14 cellular contexts compared by ENCODE assay signal in genomic region chr3:32124977-32125376, GRCh38. TPM values are rescaled to one million over a fixed set of nuclear protein-coding genes. Genes with fewer than 3 reads are reported as not detected.
A peak's percentile ranks its signal among the peaks of the same experiment; 100 is the strongest.
DNase-seq lines count a peak whose midpoint lies in the region; TF ChIP-seq lines count a peak whose summit lies in the region.
"Had no signal": no experiment of that assay in that cellular context is flagged by ENCODE, and none has a peak within 500 bp of the region (broad histone marks: within the 10 kb centered on the region; RNA-seq: fewer than 3 reads in every experiment).

No MANE protein-coding gene starts in this region.

- H3K27me3 Mint-ChIP-seq in H9 (ENCODE audit: low read depth), result no peaks in the 10 kb centered on the region
- H3K27me3 Mint-ChIP-seq: CD4-positive, alpha-beta T cell; IgD-negative memory B cell had no signal

- H3K36me3 Mint-ChIP-seq in H9 (ENCODE audit: insufficient read depth in 1 of 3, low read depth in 3 of 3), result no peaks in the 10 kb centered on the region

- peak overlapping the region; percentile 88 for H3K27ac ChIP-seq in left ventricle myocardium inferior (replicated peaks)
- no peak overlapping the region for H3K27ac ChIP-seq in H9 (ENCODE audit: insufficient read length, low read depth, low read length)
- H3K27ac ChIP-seq: C4-2B had no signal

- H4K5ac ChIP-seq in H9 (ENCODE audit: insufficient read length, low read depth, low read length), result no peak overlapping the region

- no peak for TF ChIP-seq CTCF in left ventricle myocardium inferior (IDR thresholded peaks at IDR 0.05; ENCODE audit: borderline replicate concordance)
- no peak for TF ChIP-seq CTCF in H9 (conservative IDR thresholded peaks at IDR 0.05)

- no peak overlapping the region for H3K4ac ChIP-seq in H9 (ENCODE audit: low read depth, low read length)

- intact Hi-C loops in left ventricle myocardium inferior (cut with micrococcal nuclease) (no loop called here), cardiac septum (cut with DNase I) (loop anchor here (5.0 to 10.0 kb wide), 2 partner anchors 78 to 510 kb away; no protein-coding TSS in a partner anchor)

- H3K9me3 Mint-ChIP-seq in H9, result no peaks in the 10 kb centered on the region; a peak in 1 of 5 replicates
- H3K9me3 Mint-ChIP-seq: CD4-positive, alpha-beta T cell; IgD-negative memory B cell had no signal

- H2BK15ac ChIP-seq in H9 (ENCODE audit: low read depth, low read length), result no peak overlapping the region

- no peaks in the 10 kb centered on the region for H3K27me3 ChIP-seq in left ventricle myocardium inferior (ENCODE audit: low read depth)
- H3K27me3 ChIP-seq in H9 (ENCODE audit: insufficient read depth, low read length), result no peaks in the 10 kb centered on the region

- H3K79me1 ChIP-seq in H9 (ENCODE audit: insufficient read depth, low read depth, low read length, poor library complexity, severe bottlenecking), result no peaks in the 10 kb centered on the region

- DNase-seq in left ventricle myocardium inferior (no peak), cardiac septum (ENCODE audit: low spot score) (no peak), Ammon's horn (ENCODE audit: low spot score) (peak; percentile 37), left kidney (ENCODE audit: low read depth, low spot score) (peak; percentile 44), H9 (no peak)
- DNase-seq in stimulated activated CD4-positive, alpha-beta T cell treated with anti-CD3 and anti-CD28 coated beads, Interleukin-12 subunit alpha, Interleukin-12 subunit beta, amount 100 ng/mL, for 4 hours, result no peak
- DNase-seq: CD4-positive, alpha-beta T cell; DMS79 treated with DMSO at 0.1 percent for 48 hours; EL; GOT3; H7 had no signal

- H3K9ac ChIP-seq in H9 (ENCODE audit: extremely low read depth, insufficient read length, low read length), result no peak overlapping the region

- no CpG with 5 or more reads among the region's 2 CpGs for WGBS in H9 (ENCODE audit: extremely low coverage, insufficient read length, low lambda C conversion rate)

- H3K79me2 ChIP-seq in H9 (ENCODE audit: insufficient read depth, low read length), result no peaks in the 10 kb centered on the region

- no peak overlapping the region for H2AFZ ChIP-seq in H9 (ENCODE audit: low read length)

- no peak overlapping the region for H3K4me2 ChIP-seq in H9 (ENCODE audit: insufficient read depth, insufficient read length, low read length)

- H3K36me3 ChIP-seq in left ventricle myocardium inferior, result peaks cover 5% of the 10 kb centered on the region

- no peak overlapping the region for H3K56ac ChIP-seq in H9 (ENCODE audit: insufficient read length, low read depth, low read length)

- H3K4me1 ChIP-seq in left ventricle myocardium inferior (peaks cover 72% of the 10 kb centered on the region), H9 (ENCODE audit: insufficient read depth, low read length) (no peaks in the 10 kb centered on the region; the same call in 1 of the 2 replicates)

- no peak overlapping the region for H4K91ac ChIP-seq in H9 (ENCODE audit: insufficient read length, low read depth, low read length)

- H3K27ac Mint-ChIP-seq in H9, result no peak overlapping the region; a peak in 1 of 7 replicates
- H3K27ac Mint-ChIP-seq: CD4-positive, alpha-beta T cell; IgD-negative memory B cell had no signal

- no peak overlapping the region for H3K4me3 Mint-ChIP-seq in H9
- H3K4me3 Mint-ChIP-seq: CD4-positive, alpha-beta T cell; IgD-negative memory B cell had no signal

- H4K8ac ChIP-seq in H9 (replicated peaks; ENCODE audit: insufficient read length, low read depth, low read length), result no peak overlapping the region

- H3K4me1 Mint-ChIP-seq in H9, result peaks cover 3 to 4% of the 10 kb centered on the region in 2 experiments; a peak in 2 of 4 replicates

- H2BK120ac ChIP-seq in H9 (ENCODE audit: low read depth, low read length, poor library complexity, severe bottlenecking), result no peak overlapping the region

- H3K9me3 ChIP-seq in left ventricle myocardium inferior (replicated peaks), result no peaks in the 10 kb centered on the region
- no peaks in the 10 kb centered on the region for H3K9me3 ChIP-seq in H9 (ENCODE audit: control insufficient read depth, low read depth, low read length)

- H3T11ph ChIP-seq in H9 (ENCODE audit: low read length), result no peak overlapping the region

- no peak overlapping the region for H3K23ac ChIP-seq in H9 (ENCODE audit: insufficient read length, low read depth, low read length)

- no peaks in the 10 kb centered on the region for H3K23me2 ChIP-seq in H9 (ENCODE audit: insufficient read length, low read depth, low read length, poor library complexity, severe bottlenecking)

- no peak overlapping the region for H2BK12ac ChIP-seq in H9 (ENCODE audit: insufficient read length, low read depth, low read length)

- no peak overlapping the region for H2AK5ac ChIP-seq in H9 (ENCODE audit: insufficient read length, low read length)

- no peak overlapping the region for H2BK20ac ChIP-seq in H9 (ENCODE audit: low read depth, low read length, poor library complexity, severe bottlenecking)

- H4K20me1 ChIP-seq in H9 (ENCODE audit: control insufficient read depth, insufficient read depth, insufficient read length), result no peaks in the 10 kb centered on the region

- H3K14ac ChIP-seq in H9 (ENCODE audit: insufficient read depth, low read length), result no peak overlapping the region

- no peak overlapping the region for H3K18ac ChIP-seq in H9 (ENCODE audit: insufficient read length, low read depth, low read length)

- no peak overlapping the region for H3K4me3 ChIP-seq in left ventricle myocardium inferior
- H3K4me3 ChIP-seq: GM12878 had no signal

- no peak overlapping the region for H2BK5ac ChIP-seq in H9 (ENCODE audit: insufficient read length, low read length)

RNA-seq across cellular contexts. Expression of gene GPD1L, which starts 18.6 kb away (rescaled TPM):
- 437 TPM for total RNA-seq in left ventricle myocardium inferior
- total RNA-seq in cardiac septum, result 161 TPM
- total RNA-seq in H9 (2021), result 3.7 and 4.0 TPM in 2 replicates

Comparison
In these comparisons a context has a peak if more than half of its experiments do, and no peak if none do; other contexts are left out.
1. DNase-seq: peak in Ammon's horn (single experiment) and left kidney (single experiment); none in left ventricle myocardium inferior (single experiment), cardiac septum (single experiment), stimulated activated CD4-positive, alpha-beta T cell treated with anti-CD3 and anti-CD28 coated beads, Interleukin-12 subunit alpha, Interleukin-12 subunit beta, amount 100 ng/mL, for 4 hours (single experiment) and H9 (single experiment).
2. RNA of gene GPD1L, which starts 18.6 kb away (total RNA-seq): 437 TPM in left ventricle myocardium inferior (single experiment) and 161 TPM in cardiac septum (single experiment); 3.7 to 4.0 TPM in H9; every median in the first group is over 10 times any median in the second.